In genomic region chr1:16900771-16901170, GRCh38 we compare ENCODE assay signal across 13 cellular contexts. TPM values are rescaled to one million over a fixed set of nuclear protein-coding genes. Genes with fewer than 3 reads are reported as not detected.
DNase-seq lines count a peak whose midpoint lies in the region; ATAC-seq, FAIRE-seq and TF ChIP-seq lines count a peak whose summit lies in the region.
"Had no signal": no experiment of that assay in that cellular context is flagged by ENCODE, and none has a peak within 500 bp of the region (broad histone marks: within the 10 kb centered on the region; RNA-seq: fewer than 3 reads in every experiment).

No MANE protein-coding gene starts in this region.

- no peaks in the 10 kb centered on the region for H3K9me3 ChIP-seq in endothelial cell of umbilical vein (replicated peaks; ENCODE audit: control insufficient read depth, insufficient read depth, low read length)
- H3K9me3 ChIP-seq in tibial artery = no peaks in the 10 kb centered on the region
- H3K9me3 ChIP-seq in left lung = no peaks in the 10 kb centered on the region
- H3K9me3 ChIP-seq: SJSA1 had no signal

- no TSS peak for BruUV-seq in endothelial cell of umbilical vein (replicated peaks; lab: Mats Ljungman, UMichigan)

- dilution Hi-C loops in endothelial cell of umbilical vein (cut with MboI; ENCODE audit: extremely low pct_ligation_motif_present, low sequenced_read_pairs) = no loop called here

- no peak for FAIRE-seq in endothelial cell of umbilical vein (lab: Jason Lieb, UNC)
- FAIRE-seq in HTR-8/SVneo (lab: Jason Lieb, UNC) = no peak
- no peak for FAIRE-seq in GM12891 (lab: Jason Lieb, UNC)

- H4K20me1 ChIP-seq in endothelial cell of umbilical vein (replicated peaks; ENCODE audit: control insufficient read depth, extremely low read depth, insufficient read depth, low read length) = no peaks in the 10 kb centered on the region

- CTCF ChIA-PET in endothelial cell of umbilical vein (lab: Charles Lee) = no interaction called here

- no peak for TF ChIP-seq POLR2A in endothelial cell of umbilical vein (IDR thresholded peaks at IDR 0.05; ENCODE audit: low read depth, low read length)
- TF ChIP-seq POLR2A in GM12891 (IDR thresholded peaks at IDR 0.05; ENCODE audit: low read depth, low read length) = no peak

- no peaks in the 10 kb centered on the region for H3K9me1 ChIP-seq in endothelial cell of umbilical vein (replicated peaks; ENCODE audit: control insufficient read depth, extremely low read depth, insufficient read depth, low read length)

- ATAC-seq in left lung = no peak

- H3K27ac ChIP-seq in endothelial cell of umbilical vein (ENCODE audit: insufficient read depth, low read depth, low read length) (no peak overlapping the region), tibial artery (no peak overlapping the region), left lung (no peak overlapping the region)
- H3K27ac ChIP-seq: breast epithelium, SJSA1, skin epidermis had no signal

- intact Hi-C loops in endothelial cell of umbilical vein (cut with micrococcal nuclease) = no loop called here
- intact Hi-C loops in tibial artery (cut with DNase I; ENCODE audit: low total_unique reads) = no loop called here
- intact Hi-C loops in left lung (cut with DNase I) = no loop called here

- H3K4me2 ChIP-seq in endothelial cell of umbilical vein (ENCODE audit: insufficient read depth, low read length) = no peak overlapping the region

- H3K9ac ChIP-seq in endothelial cell of umbilical vein (replicated peaks; ENCODE audit: extremely low read depth, insufficient read depth, low read length) = no peak overlapping the region

- peak; percentile 13 for TF ChIP-seq CTCF in AG09309 (IDR thresholded peaks at IDR 0.05; ENCODE audit: control insufficient read depth, insufficient read depth, low read depth, low read length, missing control alignments)
- peak; percentile 13 to 35 for TF ChIP-seq CTCF in endothelial cell of umbilical vein (IDR thresholded peaks at IDR 0.05; ENCODE audit: extremely low read depth in 1 of 2, insufficient read depth in 1 of 2, low read depth in 1 of 2, low read length in 2 of 2)
- no peak for TF ChIP-seq CTCF in tibial artery (IDR thresholded peaks at IDR 0.05)
- no peak for TF ChIP-seq CTCF in left lung (IDR thresholded peaks at IDR 0.05)

- no peaks in the 10 kb centered on the region for H3K36me3 ChIP-seq in endothelial cell of umbilical vein (ENCODE audit: control insufficient read depth in 2 of 2, extremely low read depth in 1 of 2, insufficient read depth in 2 of 2, low read length in 2 of 2)
- H3K36me3 ChIP-seq in tibial artery = no peaks in the 10 kb centered on the region
- no peaks in the 10 kb centered on the region for H3K36me3 ChIP-seq in left lung
- H3K36me3 ChIP-seq: breast epithelium, SJSA1 had no signal

- H2AFZ ChIP-seq in endothelial cell of umbilical vein (ENCODE audit: low read depth, low read length) = no peak overlapping the region

- DNase-seq in AG09309 (ENCODE audit: low read depth) (no peak), ELF-1 (ENCODE audit: low read depth, low spot score) (peak; percentile 54), NCI-H82 treated with DMSO at 0.1 percent for 48 hours (lab: John Stamatoyannopoulos, UW; ENCODE audit: unreplicated experiment) (peak; percentile 96), endothelial cell of umbilical vein (ENCODE audit: low read depth, low spot score) (peak; percentile 53), tibial artery (no peak), left lung (no peak), HTR-8/SVneo (ENCODE audit: insufficient read length, low spot score) (no peak), GM12891 (ENCODE audit: insufficient read length, low spot score) (no peak)
- DNase-seq: NCI-H2029; stimulated activated CD8-positive, alpha-beta memory T cell treated with anti-CD3 and anti-CD28 coated beads, Interleukin-4, amount 100 ng/mL, for 48 hours had no signal

- POLR2A ChIA-PET in endothelial cell of umbilical vein (lab: Charles Lee) = no interaction called here

- no peaks in the 10 kb centered on the region for H3K79me2 ChIP-seq in endothelial cell of umbilical vein (ENCODE audit: control insufficient read depth, insufficient read depth, low read length)

- H3K4me1 ChIP-seq in endothelial cell of umbilical vein (ENCODE audit: control insufficient read depth, extremely low read depth, insufficient read depth, low read length) (peaks cover 23% of the 10 kb centered on the region), tibial artery (peaks cover 0 to 21% (median 12%) of the 10 kb centered on the region in 4 donors), left lung (peaks cover 7 to 25% of the 10 kb centered on the region in 2 donors)
- H3K4me1 ChIP-seq: breast epithelium had no signal

- H3K4me3 ChIP-seq in AG09309 (ENCODE audit: control insufficient read depth, low read depth, low read length) (no peak overlapping the region), endothelial cell of umbilical vein (replicated peaks in 1 of 3; ENCODE audit: insufficient read depth in 1 of 3, low read depth in 1 of 3, low read length in 3 of 3) (no peak overlapping the region), tibial artery (no peak overlapping the region), left lung (no peak overlapping the region)
- H3K4me3 ChIP-seq: breast epithelium, SJSA1, skin epidermis had no signal

- no peaks in the 10 kb centered on the region for H3K27me3 ChIP-seq in endothelial cell of umbilical vein (ENCODE audit: control insufficient read depth in 2 of 2, insufficient read depth in 2 of 2, low read length in 2 of 2)
- no peaks in the 10 kb centered on the region for H3K27me3 ChIP-seq in tibial artery
- no peaks in the 10 kb centered on the region for H3K27me3 ChIP-seq in left lung
- H3K27me3 ChIP-seq: breast epithelium, SJSA1 had no signal

TF ChIP-seq in endothelial cell of umbilical vein, 7 proteins besides CTCF, POLR2A, EP300 and RAD21:
- TF ChIP-seq FOS (IDR thresholded peaks at IDR 0.05; ENCODE audit: borderline replicate concordance, insufficient read depth, low read length) = no peak

TF ChIP-seq in GM12891, 5 proteins besides CTCF, POLR2A, EP300 and RAD21:
- TF ChIP-seq SPI1 (IDR thresholded peaks at IDR 0.05; ENCODE audit: low read depth, low read length) (no peak), POLR2AphosphoS5 (IDR thresholded peaks at IDR 0.05; ENCODE audit: low read depth, low read length) (no peak), TAF1 (IDR thresholded peaks at IDR 0.05; ENCODE audit: low read depth, low read length) (no peak), PAX5 (IDR thresholded peaks at IDR 0.05; ENCODE audit: insufficient read depth, low read length, severe bottlenecking) (no peak), POU2F2 (IDR thresholded peaks at IDR 0.05; ENCODE audit: low read depth, low read length) (no peak)

RNA-seq across cellular contexts. Expression of gene RNU1-2, which starts 5.0 kb away (rescaled TPM):
- total RNA-seq in endothelial cell of umbilical vein = 1,319 and 2,019 TPM in 2 replicates
- under 0.01 and 206 TPM in 2 replicates for polyA plus RNA-seq in endothelial cell of umbilical vein
- under 0.01 TPM in 1 of 2 replicates, not detected in the other for polyA plus RNA-seq in endothelial cell of umbilical vein (2011; cell fraction: cytosol; rRNA removed)
- polyA plus RNA-seq in endothelial cell of umbilical vein (2011; cell fraction: nucleus; rRNA removed) = under 0.01 TPM in 2 replicates
- 123 TPM in 1 of 2 replicates, not detected in the other for polyA plus RNA-seq in endothelial cell of umbilical vein (2012)
- 9,566 and 13,963 TPM in 2 replicates for polyA minus RNA-seq in endothelial cell of umbilical vein
- 46,668 TPM for polyA minus RNA-seq in endothelial cell of umbilical vein (2011; cell fraction: cytosol; rRNA and poly(A)+ RNA removed)
- polyA minus RNA-seq in endothelial cell of umbilical vein (2011; cell fraction: nucleus; rRNA and poly(A)+ RNA removed) = 60,677 and 87,675 TPM in 2 replicates
- total RNA-seq in left lung = 1,000 to 10,000 TPM; 2,748 to 3,444 TPM
- 40.8 TPM for polyA plus RNA-seq in GM12891 (2012; ENCODE audit: low read depth, missing spikeins)

RNA-seq across cellular contexts. Expression of gene CROCC, which starts 21.0 kb away (rescaled TPM):
- 27.0 and 35.5 TPM in 2 replicates for total RNA-seq in endothelial cell of umbilical vein
- polyA plus RNA-seq in endothelial cell of umbilical vein = 18.2 and 18.3 TPM in 2 replicates
- polyA plus RNA-seq in endothelial cell of umbilical vein (2011; cell fraction: cytosol; rRNA removed) = 7.7 and 13.1 TPM in 2 replicates
- polyA plus RNA-seq in endothelial cell of umbilical vein (2011; cell fraction: nucleus; rRNA removed) = 109 and 119 TPM in 2 replicates
- polyA plus RNA-seq in endothelial cell of umbilical vein (2012) = 9.1 and 12.6 TPM in 2 replicates
- polyA minus RNA-seq in endothelial cell of umbilical vein = 17.1 and 22.0 TPM in 2 replicates
- 4.6 TPM for polyA minus RNA-seq in endothelial cell of umbilical vein (2011; cell fraction: cytosol; rRNA and poly(A)+ RNA removed)
- polyA minus RNA-seq in endothelial cell of umbilical vein (2011; cell fraction: nucleus; rRNA and poly(A)+ RNA removed) = 17.1 and 25.7 TPM in 2 replicates
- 10 to 100 TPM; 19.1 to 19.7 TPM for total RNA-seq in left lung
- 2.3 TPM for polyA plus RNA-seq in GM12891 (2012; ENCODE audit: low read depth, missing spikeins)

Comparison
In these comparisons a context has a peak if more than half of its experiments do, and no peak if none do; other contexts are left out.
1. DNase-seq: peak in ELF-1 (single experiment), NCI-H82 treated with DMSO at 0.1 percent for 48 hours (single experiment) and endothelial cell of umbilical vein (single experiment); none in AG09309 (single experiment), tibial artery (0 of 2), left lung (0 of 2), HTR-8/SVneo (single experiment) and GM12891 (single experiment).
2. CTCF ChIP-seq: peak in AG09309 (single experiment) and endothelial cell of umbilical vein (2 of 2); none in tibial artery (0 of 2) and left lung (0 of 2).